In genomic region chr20:2602746-2603145, GRCh38 we compare ENCODE assay signal across 17 cellular contexts. TPM values are rescaled to one million over a fixed set of nuclear protein-coding genes. Genes with fewer than 3 reads are reported as not detected.
DNase-seq lines count a peak whose midpoint lies in the region; ATAC-seq, FAIRE-seq and TF ChIP-seq lines count a peak whose summit lies in the region.
"Had no signal": no experiment of that assay in that cellular context is flagged by ENCODE, and none has a peak within 500 bp of the region (broad histone marks: within the 10 kb centered on the region; RNA-seq: fewer than 3 reads in every experiment).

No MANE protein-coding gene starts in this region.

- H3K36me3 Mint-ChIP-seq in Caco-2 (ENCODE audit: insufficient read depth, unreplicated experiment) (no peaks in the 10 kb centered on the region), CD14-positive monocyte (no peaks in the 10 kb centered on the region)
- H3K36me3 Mint-ChIP-seq: CD8-positive, alpha-beta T cell had no signal

- no peaks in the 10 kb centered on the region for H4K20me1 ChIP-seq in HCT116 (ENCODE audit: insufficient read depth)
- H4K20me1 ChIP-seq in PC-3 (ENCODE audit: low read length) = no peaks in the 10 kb centered on the region

- BruUV-seq in Caco-2 (replicated peaks; lab: Mats Ljungman, UMichigan) = no TSS peak
- no TSS peak for BruUV-seq in HCT116 (replicated peaks; lab: Mats Ljungman, UMichigan)
- BruUV-seq in PC-3 (replicated peaks; lab: Mats Ljungman, UMichigan) = no TSS peak

- peaks cover 12% of the 10 kb centered on the region for H3K9me3 Mint-ChIP-seq in Caco-2 (ENCODE audit: unreplicated experiment)
- peaks cover 12 to 28% (median 26%) of the 10 kb centered on the region in 7 donors for H3K9me3 Mint-ChIP-seq in CD14-positive monocyte

- H3K9me2 ChIP-seq in HCT116 (ENCODE audit: insufficient read depth) = no peaks in the 10 kb centered on the region
- no peaks in the 10 kb centered on the region for H3K9me2 ChIP-seq in PC-3 (replicated peaks; ENCODE audit: low read length)

- no peak for FAIRE-seq in kidney (lab: Jason Lieb, UNC)

- H3K4me3 Mint-ChIP-seq in Caco-2 (ENCODE audit: unreplicated experiment) = peak overlapping the region; percentile 63
- H3K4me3 Mint-ChIP-seq in CD14-positive monocyte = no peak overlapping the region
- H3K4me3 Mint-ChIP-seq: CD8-positive, alpha-beta T cell had no signal

- CTCF ChIA-PET in Caco-2 (lab: Charles Lee) (interaction anchor here (0.6 kb wide), 1 partner anchor 1419 kb away, joined by 3 read pairs; no protein-coding TSS in a partner anchor), HCT116 (lab: Charles Lee) (no interaction called here), PC-3 (lab: Charles Lee) (no interaction called here)

- no peak for TF ChIP-seq POLR2A in HCT116 (IDR thresholded peaks at IDR 0.05; ENCODE audit: borderline replicate concordance, extremely low read depth, insufficient read depth, insufficient read length)

- RAD21 ChIA-PET in HCT116 (lab: Charles Lee; ENCODE audit: low non-redundant PET in 1 of 2, low total read pairs in 2 of 2, uncharacterized antibody in 2 of 2, unreplicated experiment in 2 of 2) = no interaction called here

- H3K9ac ChIP-seq in HCT116 (ENCODE audit: low read length) (no peak overlapping the region), PC-3 (ENCODE audit: low read length) (no peak overlapping the region), colonic mucosa (ENCODE audit: low read depth in 2 of 2, low read length in 2 of 2) (no peak overlapping the region), kidney (ENCODE audit: low read length in 2 of 2) (no peak overlapping the region)

- H3K4me1 Mint-ChIP-seq in Caco-2 (ENCODE audit: low read depth, unreplicated experiment) (peaks cover 7% of the 10 kb centered on the region), CD14-positive monocyte (no peaks in the 10 kb centered on the region)

- POLR2A ChIA-PET in Caco-2 (lab: Charles Lee) (no interaction called here), HCT116 (lab: Charles Lee) (no interaction called here), PC-3 (lab: Charles Lee; ENCODE audit: unreplicated experiment) (interaction anchor here (0.6 kb wide), 1 partner anchor 1234 kb away, joined by 4 read pairs; no protein-coding TSS in a partner anchor)

- ATAC-seq in HCT116 = no peak
- no peak for ATAC-seq in PC-3
- no peak for ATAC-seq in HG02852 (IDR thresholded peaks at IDR 0.05; ENCODE audit: unreplicated experiment)
- ATAC-seq: CD8-positive, alpha-beta T cell had no signal

- H3K27ac ChIP-seq in HCT116 (ENCODE audit: low read depth, low read length) = no peak overlapping the region
- no peak overlapping the region for H3K27ac ChIP-seq in PC-3 (ENCODE audit: low read length)
- H3K27ac ChIP-seq in colonic mucosa = no peak overlapping the region
- H3K27ac ChIP-seq in kidney (ENCODE audit: low read depth in 2 of 2, low read length in 2 of 2) = no peak overlapping the region
- H3K27ac ChIP-seq: Peyer's patch had no signal

- H3K4me3 ChIP-seq in Caco-2 (ENCODE audit: low read depth, low read length) (no peak overlapping the region), HCT116 (replicated peaks in 1 of 2; ENCODE audit: low read depth in 1 of 2, low read length in 2 of 2) (no peak overlapping the region), PC-3 (ENCODE audit: low read length) (no peak overlapping the region), colonic mucosa (peak overlapping the region; percentile 8), kidney (ENCODE audit: low read length in 2 of 2) (no peak overlapping the region)
- H3K4me3 ChIP-seq: HAP-1, MG63, Peyer's patch had no signal

- H3K27me3 Mint-ChIP-seq in Caco-2 (ENCODE audit: insufficient read depth, unreplicated experiment) = no peaks in the 10 kb centered on the region
- peaks cover 5 to 25% (median 9%) of the 10 kb centered on the region in 3 donors for H3K27me3 Mint-ChIP-seq in CD14-positive monocyte (ENCODE audit: low read depth in 3 of 3)

- H2AFZ ChIP-seq in HCT116 (ENCODE audit: low read depth, low read length, poor library complexity, severe bottlenecking) (peak overlapping the region; percentile 39), PC-3 (ENCODE audit: low read length) (no peak overlapping the region)

- H3K4me2 ChIP-seq in HCT116 (ENCODE audit: low read length) = no peak overlapping the region
- H3K4me2 ChIP-seq in PC-3 (ENCODE audit: low read length) = peak overlapping the region; percentile 1; the same call in 1 of the 2 replicates

- H3K9me3 ChIP-seq in Caco-2 = peaks cover 14% of the 10 kb centered on the region; the same call in 1 of the 2 replicates
- H3K9me3 ChIP-seq in HCT116 (ENCODE audit: control insufficient read depth in 1 of 2, insufficient read depth in 1 of 2, low read depth in 1 of 2, low read length in 2 of 2) = peaks cover 0 to 9% of the 10 kb centered on the region in 2 experiments; a peak in 1 of 4 replicates
- no peaks in the 10 kb centered on the region for H3K9me3 ChIP-seq in PC-3 (ENCODE audit: low read length)
- H3K9me3 ChIP-seq in colonic mucosa = no peaks in the 10 kb centered on the region
- H3K9me3 ChIP-seq in kidney (ENCODE audit: control insufficient read depth in 1 of 2, low read length in 2 of 2) = peaks cover 5 to 8% of the 10 kb centered on the region in 2 donors
- H3K9me3 ChIP-seq: BE2C, MG63 had no signal

- intact Hi-C loops in Caco-2 (cut with micrococcal nuclease; ENCODE audit: unreplicated experiment) (no loop called here), HCT116 (cut with micrococcal nuclease) (no loop called here), PC-3 (cut with micrococcal nuclease) (no loop called here), colonic mucosa (cut with DNase I) (no loop called here), CD14-positive monocyte (cut with micrococcal nuclease) (no loop called here), kidney (cut with DNase I) (no loop called here)

- H3K36me3 ChIP-seq in Caco-2 (ENCODE audit: control insufficient read depth, insufficient read depth, low read length) = no peaks in the 10 kb centered on the region
- no peaks in the 10 kb centered on the region for H3K36me3 ChIP-seq in HCT116 (ENCODE audit: control insufficient read depth in 1 of 2, insufficient read depth in 2 of 2, low read length in 2 of 2)
- H3K36me3 ChIP-seq in PC-3 (ENCODE audit: low read depth, low read length) = no peaks in the 10 kb centered on the region
- no peaks in the 10 kb centered on the region for H3K36me3 ChIP-seq in colonic mucosa
- H3K36me3 ChIP-seq in kidney (ENCODE audit: control insufficient read depth in 1 of 2, insufficient read depth in 2 of 2, low read length in 2 of 2) = no peaks in the 10 kb centered on the region
- H3K36me3 ChIP-seq: BE2C, HAP-1, MG63, Peyer's patch had no signal

- no peak for TF ChIP-seq RAD21 in HCT116 (IDR thresholded peaks at IDR 0.05; ENCODE audit: low read depth)

- no peaks in the 10 kb centered on the region for H3F3A ChIP-seq in PC-3 (ENCODE audit: low read length, unreplicated experiment)

- H3K4me1 ChIP-seq in Caco-2 = no peaks in the 10 kb centered on the region
- no peaks in the 10 kb centered on the region for H3K4me1 ChIP-seq in HCT116 (ENCODE audit: control insufficient read depth in 1 of 2, insufficient read depth in 2 of 2, low read length in 2 of 2)
- H3K4me1 ChIP-seq in PC-3 (ENCODE audit: insufficient read depth, low read length) = no peaks in the 10 kb centered on the region
- H3K4me1 ChIP-seq in colonic mucosa = peaks cover 4% of the 10 kb centered on the region
- H3K4me1 ChIP-seq in kidney (ENCODE audit: control insufficient read depth in 1 of 2, insufficient read depth in 1 of 2, low read depth in 1 of 2, low read length in 2 of 2) = no peaks in the 10 kb centered on the region
- H3K4me1 ChIP-seq: HAP-1 had no signal

- no peak for TF ChIP-seq CTCF in Caco-2 (IDR thresholded peaks at IDR 0.05; ENCODE audit: insufficient read depth in 1 of 2, low read depth in 1 of 2, low read length in 1 of 2, severe bottlenecking in 1 of 2, unreplicated experiment in 1 of 2)
- TF ChIP-seq CTCF in HCT116 (IDR thresholded peaks at IDR 0.05 in 2 of 3, conservative IDR thresholded peaks at IDR 0.05 in 1 of 3; ENCODE audit: borderline replicate concordance in 1 of 3, insufficient read depth in 1 of 3, low read depth in 2 of 3, low read length in 2 of 3) = no peak
- no peak for TF ChIP-seq CTCF in PC-3 (conservative IDR thresholded peaks at IDR 0.05; ENCODE audit: low read depth, low read length)
- TF ChIP-seq CTCF in colonic mucosa (IDR thresholded peaks at IDR 0.05) = no peak
- TF ChIP-seq CTCF in CD14-positive monocyte (IDR thresholded peaks at IDR 0.05) = no peak
- TF ChIP-seq CTCF in kidney (IDR thresholded peaks at IDR 0.05; ENCODE audit: borderline replicate concordance, extremely low read depth, insufficient read depth) = no peak

- H3K79me2 ChIP-seq in HCT116 (ENCODE audit: insufficient read depth, low read length) (no peaks in the 10 kb centered on the region), PC-3 (ENCODE audit: low read length) (no peaks in the 10 kb centered on the region)

- H3K27me3 ChIP-seq in Caco-2 (replicated peaks; ENCODE audit: control insufficient read depth, insufficient read depth, low read length) = no peaks in the 10 kb centered on the region
- no peaks in the 10 kb centered on the region for H3K27me3 ChIP-seq in HCT116 (ENCODE audit: insufficient read depth, low read length)
- peaks cover 3% of the 10 kb centered on the region; the same call in 1 of the 2 replicates for H3K27me3 ChIP-seq in PC-3 (ENCODE audit: low read length)
- H3K27me3 ChIP-seq in colonic mucosa = no peaks in the 10 kb centered on the region
- H3K27me3 ChIP-seq: BE2C, MG63, Peyer's patch had no signal

- no peak overlapping the region for H3K27ac Mint-ChIP-seq in Caco-2 (ENCODE audit: unreplicated experiment)
- H3K27ac Mint-ChIP-seq in CD14-positive monocyte = no peak overlapping the region
- H3K27ac Mint-ChIP-seq: CD8-positive, alpha-beta T cell had no signal

- DNase-seq in Caco-2 = peak in 1 of 2 experiments; percentile 9
- no peak for DNase-seq in HCT116 (ENCODE audit: low read depth, low spot score)
- no peak for DNase-seq in PC-3
- DNase-seq in colonic mucosa = peak; percentile 51
- no peak for DNase-seq in superior temporal gyrus (ENCODE audit: extremely low spot score)
- DNase-seq in CD14-positive monocyte (ENCODE audit: low spot score) = no peak
- DNase-seq in kidney = no peak
- DNase-seq: BE2C; CD8-positive, alpha-beta T cell; MG63; NCI-H187 treated with DMSO at 0.1 percent for 48 hours; NCI-H2227 treated with DMSO at 0.1 percent for 48 hours; NCI-H69; Peyer's patch; SHP77 had no signal

TF ChIP-seq in HCT116, 20 proteins besides CTCF, POLR2A, EP300 and RAD21 (continues in another document):
- TF ChIP-seq CEBPB (IDR thresholded peaks at IDR 0.05; ENCODE audit: low read depth) = no peak
- no peak for TF ChIP-seq MAX (IDR thresholded peaks at IDR 0.05)
- TF ChIP-seq SP1 (IDR thresholded peaks at IDR 0.05; ENCODE audit: low read depth) = no peak
- no peak for TF ChIP-seq ELF1 (IDR thresholded peaks at IDR 0.05; ENCODE audit: borderline replicate concordance, low read depth)

RNA-seq across cellular contexts. Expression of gene NOP56, which starts 49.7 kb away (rescaled TPM):
- total RNA-seq in Caco-2 (2022) (497 and 524 TPM in 2 replicates), HCT116 (2021; ENCODE audit: unreplicated experiment) (582 TPM), PC-3 (2014; rRNA removed) (570 and 642 TPM in 2 replicates), colonic mucosa (100 to 1,000 TPM in 1 of 2 donors, 10 to 100 TPM in 1; 66.3 to 186 TPM), kidney (110 TPM)
- polyA plus RNA-seq in HCT116 (2012) = 328 and 343 TPM in 2 replicates
- polyA plus RNA-seq in CD14-positive monocyte (10 to 100 TPM; 27.3 to 33.1 TPM), kidney (ENCODE audit: insufficient read depth, low read depth, low replicate concordance) (68.8 TPM)
